ENCODE assay signal across 1 cellular context in the genomic region with DNA sequence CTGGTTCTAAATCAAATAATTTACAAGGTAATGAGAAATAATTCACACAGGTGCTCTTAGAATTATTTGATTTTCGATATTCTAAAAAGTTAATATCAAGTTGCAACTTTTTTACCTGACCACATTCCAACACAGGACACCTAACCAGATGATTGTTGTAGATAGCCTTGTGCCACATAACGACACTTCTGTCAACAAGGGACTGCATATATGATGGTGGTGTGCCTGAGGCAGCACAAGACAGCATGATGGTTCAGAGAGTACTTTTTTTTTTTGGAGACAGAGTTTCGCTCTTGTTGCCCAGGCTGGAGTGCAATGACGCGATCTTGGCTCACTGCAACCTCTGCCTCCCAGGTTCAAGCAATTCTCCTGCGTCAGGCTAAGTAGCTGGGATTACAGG.
TF ChIP-seq lines count a peak whose summit lies in the region.

No MANE protein-coding gene starts in this region.

TF ChIP-seq in GM23338, 12 proteins besides CTCF, POLR2A, EP300 and RAD21:
- TF ChIP-seq, protein P1, sequence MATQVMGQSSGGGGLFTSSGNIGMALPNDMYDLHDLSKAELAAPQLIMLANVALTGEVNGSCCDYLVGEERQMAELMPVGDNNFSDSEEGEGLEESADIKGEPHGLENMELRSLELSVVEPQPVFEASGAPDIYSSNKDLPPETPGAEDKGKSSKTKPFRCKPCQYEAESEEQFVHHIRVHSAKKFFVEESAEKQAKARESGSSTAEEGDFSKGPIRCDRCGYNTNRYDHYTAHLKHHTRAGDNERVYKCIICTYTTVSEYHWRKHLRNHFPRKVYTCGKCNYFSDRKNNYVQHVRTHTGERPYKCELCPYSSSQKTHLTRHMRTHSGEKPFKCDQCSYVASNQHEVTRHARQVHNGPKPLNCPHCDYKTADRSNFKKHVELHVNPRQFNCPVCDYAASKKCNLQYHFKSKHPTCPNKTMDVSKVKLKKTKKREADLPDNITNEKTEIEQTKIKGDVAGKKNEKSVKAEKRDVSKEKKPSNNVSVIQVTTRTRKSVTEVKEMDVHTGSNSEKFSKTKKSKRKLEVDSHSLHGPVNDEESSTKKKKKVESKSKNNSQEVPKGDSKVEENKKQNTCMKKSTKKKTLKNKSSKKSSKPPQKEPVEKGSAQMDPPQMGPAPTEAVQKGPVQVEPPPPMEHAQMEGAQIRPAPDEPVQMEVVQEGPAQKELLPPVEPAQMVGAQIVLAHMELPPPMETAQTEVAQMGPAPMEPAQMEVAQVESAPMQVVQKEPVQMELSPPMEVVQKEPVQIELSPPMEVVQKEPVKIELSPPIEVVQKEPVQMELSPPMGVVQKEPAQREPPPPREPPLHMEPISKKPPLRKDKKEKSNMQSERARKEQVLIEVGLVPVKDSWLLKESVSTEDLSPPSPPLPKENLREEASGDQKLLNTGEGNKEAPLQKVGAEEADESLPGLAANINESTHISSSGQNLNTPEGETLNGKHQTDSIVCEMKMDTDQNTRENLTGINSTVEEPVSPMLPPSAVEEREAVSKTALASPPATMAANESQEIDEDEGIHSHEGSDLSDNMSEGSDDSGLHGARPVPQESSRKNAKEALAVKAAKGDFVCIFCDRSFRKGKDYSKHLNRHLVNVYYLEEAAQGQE (IDR thresholded peaks at IDR 0.05; ENCODE audit: unreplicated experiment), result no peak
- TF ChIP-seq JUNB (IDR thresholded peaks at IDR 0.05; ENCODE audit: unreplicated experiment) (no peak), POLR2AphosphoS5 (IDR thresholded peaks at IDR 0.05; ENCODE audit: low read depth) (no peak)
